Comparison of ENCODE assay signal across 8 cellular contexts in genomic region chr20:362271-363254, GRCh38. TPM values are rescaled to one million over a fixed set of nuclear protein-coding genes. Genes with fewer than 3 reads are reported as not detected.
DNase-seq lines count a peak whose midpoint lies in the region; ATAC-seq and TF ChIP-seq lines count a peak whose summit lies in the region.

No MANE protein-coding gene starts in this region.

- 62 to 65% methylated on average over 13 of the region's 13 CpGs for WGBS in GM23248 (ENCODE audit: low coverage in 1 of 2, low lambda C conversion rate in 2 of 2, missing lambda C conversion rate in 2 of 2), 2 experiments

- in situ Hi-C loops in GM23248 (cut with MboI): no loop called here

- H3F3A ChIP-seq in GM23248 (ENCODE audit: insufficient read depth): peaks cover 23% of the 10 kb centered on the region

- peaks cover 4% of the 10 kb centered on the region for H3K36me3 Mint-ChIP-seq in activated T-helper 1 cell treated with anti-CD3 and anti-CD28 coated beads, Interleukin-12 subunit alpha, Interleukin-12 subunit beta, Interleukin-2, Interleukin-4 antibody, amounts not matched to agents 30 ng/mL and 10 ng/mL and 1 ng/mL, durations not matched to agents 14 hours and 24 hours and 36 hours (ENCODE audit: low read depth)

- H3K9me3 Mint-ChIP-seq in activated T-helper 1 cell treated with anti-CD3 and anti-CD28 coated beads, Interleukin-12 subunit alpha, Interleukin-12 subunit beta, Interleukin-2, Interleukin-4 antibody, amounts not matched to agents 30 ng/mL and 10 ng/mL and 1 ng/mL, durations not matched to agents 14 hours and 24 hours and 36 hours: no peaks in the 10 kb centered on the region

- peak overlapping the region; percentile 62 for H3K27ac Mint-ChIP-seq in activated T-helper 1 cell treated with anti-CD3 and anti-CD28 coated beads, Interleukin-12 subunit alpha, Interleukin-12 subunit beta, Interleukin-2, Interleukin-4 antibody, amounts not matched to agents 30 ng/mL and 10 ng/mL and 1 ng/mL, durations not matched to agents 14 hours and 24 hours and 36 hours

- no peaks in the 10 kb centered on the region for H3K79me2 ChIP-seq in GM23248 (ENCODE audit: insufficient read depth)

- no peaks in the 10 kb centered on the region for H3K9me3 ChIP-seq in GM23248 (ENCODE audit: low read depth)

- no peak overlapping the region for H3K27ac ChIP-seq in GM23248
- H3K27ac ChIP-seq in coronary artery: no peak overlapping the region

- TF ChIP-seq CTCF in BJ (IDR thresholded peaks at IDR 0.05; ENCODE audit: insufficient read depth, low read depth, low read length) (peak; percentile 50), retinal pigment epithelial cell (conservative IDR thresholded peaks at IDR 0.05; ENCODE audit: low read depth, low read length) (peak; percentile 66), coronary artery (IDR thresholded peaks at IDR 0.05) (no peak)

- peaks cover 36% of the 10 kb centered on the region for H3K4me1 Mint-ChIP-seq in activated T-helper 1 cell treated with anti-CD3 and anti-CD28 coated beads, Interleukin-12 subunit alpha, Interleukin-12 subunit beta, Interleukin-2, Interleukin-4 antibody, amounts not matched to agents 30 ng/mL and 10 ng/mL and 1 ng/mL, durations not matched to agents 14 hours and 24 hours and 36 hours (ENCODE audit: low read depth)

- DNase-seq in BJ (ENCODE audit: low read depth) (peak; percentile 26), GM23248 (peak; percentile 64), NCI-H526 (lab: John Stamatoyannopoulos, UW) (peak; percentile 83 to 91), glomerular visceral epithelial cell (ENCODE audit: extremely low spot score) (peak; percentile 98), retinal pigment epithelial cell (ENCODE audit: low read depth) (peak; percentile 86), coronary artery (ENCODE audit: low spot score) (no peak)
- DNase-seq in activated T-helper 1 cell treated with anti-CD3 and anti-CD28 coated beads, Interleukin-12 subunit alpha, Interleukin-12 subunit beta, Interleukin-2, Interleukin-4 antibody, amounts not matched to agents 30 ng/mL and 10 ng/mL and 1 ng/mL, durations not matched to agents 14 hours and 24 hours and 36 hours (ENCODE audit: low spot score): no peak

- H3K27me3 Mint-ChIP-seq in activated T-helper 1 cell treated with anti-CD3 and anti-CD28 coated beads, Interleukin-12 subunit alpha, Interleukin-12 subunit beta, Interleukin-2, Interleukin-4 antibody, amounts not matched to agents 30 ng/mL and 10 ng/mL and 1 ng/mL, durations not matched to agents 14 hours and 24 hours and 36 hours (ENCODE audit: insufficient read depth): no peaks in the 10 kb centered on the region

- H3K36me3 ChIP-seq in BJ (ENCODE audit: control insufficient read depth, insufficient read depth, low read length): no peaks in the 10 kb centered on the region
- no peaks in the 10 kb centered on the region for H3K36me3 ChIP-seq in GM23248 (ENCODE audit: low read depth)

- no peak overlapping the region for H3K4me3 ChIP-seq in BJ (ENCODE audit: low read depth, low read length)
- H3K4me3 ChIP-seq in GM23248: no peak overlapping the region
- no peak overlapping the region for H3K4me3 ChIP-seq in retinal pigment epithelial cell (ENCODE audit: low read length)
- no peak overlapping the region for H3K4me3 ChIP-seq in coronary artery

- POLR2A ChIA-PET in BJ (lab: Charles Lee): interaction anchor here (0.7 kb wide), 1 partner anchor 57 kb away, joined by 7 read pairs; no protein-coding TSS in a partner anchor

- intact Hi-C loops in activated T-helper 1 cell treated with anti-CD3 and anti-CD28 coated beads, Interleukin-12 subunit alpha, Interleukin-12 subunit beta, Interleukin-2, Interleukin-4 antibody, amounts not matched to agents 30 ng/mL and 10 ng/mL and 1 ng/mL, durations not matched to agents 14 hours and 24 hours and 36 hours (cut with micrococcal nuclease): no loop called here

- H4K20me1 ChIP-seq in GM23248 (ENCODE audit: insufficient read depth): no peaks in the 10 kb centered on the region

- CTCF ChIA-PET in BJ (lab: Yijun Ruan, JAX): interaction anchor here (0.7 to 3.0 kb wide), 12 partner anchors 8 to 283 kb away, joined by 3 to 11 read pairs (median 5); partner anchors contain the start of genes SOX12 and TRIB3

- H3K4me1 ChIP-seq in GM23248 (ENCODE audit: insufficient read depth): peaks cover 22% of the 10 kb centered on the region

- no peak for ATAC-seq in HG03439 (IDR thresholded peaks at IDR 0.05; ENCODE audit: unreplicated experiment)

- H3K9me2 ChIP-seq in GM23248 (ENCODE audit: insufficient read depth): no peaks in the 10 kb centered on the region

- H3K4me2 ChIP-seq in GM23248 (ENCODE audit: unreplicated experiment): no peak overlapping the region

- H3K27me3 ChIP-seq in BJ (ENCODE audit: control insufficient read depth, insufficient read depth, low read length) (no peaks in the 10 kb centered on the region), GM23248 (replicated peaks; ENCODE audit: insufficient read depth) (no peaks in the 10 kb centered on the region)

- H2AFZ ChIP-seq in GM23248: peak overlapping the region; percentile 38; the same call in 1 of the 2 replicates

- no peak overlapping the region for H3K9ac ChIP-seq in GM23248

- H3K4me3 Mint-ChIP-seq in activated T-helper 1 cell treated with anti-CD3 and anti-CD28 coated beads, Interleukin-12 subunit alpha, Interleukin-12 subunit beta, Interleukin-2, Interleukin-4 antibody, amounts not matched to agents 30 ng/mL and 10 ng/mL and 1 ng/mL, durations not matched to agents 14 hours and 24 hours and 36 hours: no peak overlapping the region

RNA-seq across cellular contexts. Expression of gene NRSN2, which starts 15.7 kb away (rescaled TPM):
- polyA plus RNA-seq in BJ (2011; rRNA removed) (53.9 and 84.1 TPM in 2 replicates), GM23248 (2016; fragmentation: Nextera tagmentation; extraction: Ambion mirVana) (76.7 and 78.2 TPM in 2 replicates)
- polyA minus RNA-seq in BJ (2011; rRNA and poly(A)+ RNA removed): 26.1 and 41.8 TPM in 2 replicates
- 58.8 and 76.8 TPM in 2 replicates for total RNA-seq in GM23248 (2014; rRNA removed; shearing (Covaris generic))
- total RNA-seq in activated T-helper 1 cell treated with anti-CD3 and anti-CD28 coated beads, Interleukin-12 subunit alpha, Interleukin-12 subunit beta, Interleukin-2, Interleukin-4 antibody, amounts not matched to agents 30 ng/mL and 10 ng/mL and 1 ng/mL, durations not matched to agents 14 hours and 24 hours and 36 hours: 5.1 and 6.5 TPM in 2 replicates

RNA-seq across cellular contexts. Expression of gene TRIB3, which starts 18.0 kb away (rescaled TPM):
- polyA plus RNA-seq in BJ (2011; rRNA removed) (98.0 and 126 TPM in 2 replicates), GM23248 (2016; fragmentation: Nextera tagmentation; extraction: Ambion mirVana) (63.0 and 66.1 TPM in 2 replicates)
- 50.8 and 70.0 TPM in 2 replicates for polyA minus RNA-seq in BJ (2011; rRNA and poly(A)+ RNA removed)
- total RNA-seq in GM23248 (2014; rRNA removed; shearing (Covaris generic)): 88.5 and 99.2 TPM in 2 replicates
- total RNA-seq in activated T-helper 1 cell treated with anti-CD3 and anti-CD28 coated beads, Interleukin-12 subunit alpha, Interleukin-12 subunit beta, Interleukin-2, Interleukin-4 antibody, amounts not matched to agents 30 ng/mL and 10 ng/mL and 1 ng/mL, durations not matched to agents 14 hours and 24 hours and 36 hours: 37.1 and 39.5 TPM in 2 replicates

RNA-seq across cellular contexts. Expression of gene SOX12, which starts 37.2 kb away (rescaled TPM):
- 3.6 TPM in 2 replicates for polyA plus RNA-seq in BJ (2011; rRNA removed)
- polyA minus RNA-seq in BJ (2011; rRNA and poly(A)+ RNA removed): 2.7 and 4.4 TPM in 2 replicates
- total RNA-seq in GM23248 (2014; rRNA removed; shearing (Covaris generic)): 7.5 and 7.7 TPM in 2 replicates
- 2.0 and 2.1 TPM in 2 replicates for polyA plus RNA-seq in GM23248 (2016; fragmentation: Nextera tagmentation; extraction: Ambion mirVana)
- total RNA-seq in activated T-helper 1 cell treated with anti-CD3 and anti-CD28 coated beads, Interleukin-12 subunit alpha, Interleukin-12 subunit beta, Interleukin-2, Interleukin-4 antibody, amounts not matched to agents 30 ng/mL and 10 ng/mL and 1 ng/mL, durations not matched to agents 14 hours and 24 hours and 36 hours: 7.4 and 7.6 TPM in 2 replicates

RNA-seq across cellular contexts. Expression of gene RBCK1, which starts 45.5 kb away (rescaled TPM):
- polyA plus RNA-seq in BJ (2011; rRNA removed): 86.6 and 130 TPM in 2 replicates
- polyA minus RNA-seq in BJ (2011; rRNA and poly(A)+ RNA removed): 46.3 and 75.4 TPM in 2 replicates
- 104 and 129 TPM in 2 replicates for total RNA-seq in GM23248 (2014; rRNA removed; shearing (Covaris generic))
- polyA plus RNA-seq in GM23248 (2016; fragmentation: Nextera tagmentation; extraction: Ambion mirVana): 72.3 and 79.9 TPM in 2 replicates
- 130 and 132 TPM in 2 replicates for total RNA-seq in activated T-helper 1 cell treated with anti-CD3 and anti-CD28 coated beads, Interleukin-12 subunit alpha, Interleukin-12 subunit beta, Interleukin-2, Interleukin-4 antibody, amounts not matched to agents 30 ng/mL and 10 ng/mL and 1 ng/mL, durations not matched to agents 14 hours and 24 hours and 36 hours

Comparison
In these comparisons a context has a peak if more than half of its experiments do, and no peak if none do; other contexts are left out.
1. DNase-seq: peak in BJ (single experiment), GM23248 (single experiment), NCI-H526 (2 of 2), glomerular visceral epithelial cell (single experiment) and retinal pigment epithelial cell (single experiment); none in activated T-helper 1 cell treated with anti-CD3 and anti-CD28 coated beads, Interleukin-12 subunit alpha, Interleukin-12 subunit beta, Interleukin-2, Interleukin-4 antibody, amounts not matched to agents 30 ng/mL and 10 ng/mL and 1 ng/mL, durations not matched to agents 14 hours and 24 hours and 36 hours (single experiment) and coronary artery (single experiment).